8 cellular contexts compared by ENCODE assay signal in the genomic region with DNA sequence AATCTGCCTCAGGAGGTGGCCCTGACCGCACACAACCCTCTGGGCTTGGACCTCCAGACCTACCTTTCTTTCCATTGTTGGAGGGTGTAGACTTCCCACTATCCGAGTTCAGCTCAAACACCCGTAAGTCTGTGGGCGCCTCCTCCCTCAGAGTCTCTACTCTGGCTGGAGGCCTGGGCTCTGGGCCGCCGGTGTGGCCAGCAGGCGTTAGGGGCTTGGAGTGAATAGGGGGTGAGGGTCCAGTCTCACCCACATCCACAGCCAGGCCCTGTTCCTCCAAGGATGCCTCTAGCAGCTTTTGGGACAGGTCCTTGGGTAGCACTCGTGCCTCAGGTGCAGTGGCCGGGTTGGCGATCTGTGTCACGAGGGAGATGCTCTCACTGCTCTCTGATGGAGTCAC.
"Had no signal": no experiment of that assay in that cellular context is flagged by ENCODE, and none has a peak within 500 bp of the region (broad histone marks: within the 10 kb centered on the region; RNA-seq: fewer than 3 reads in every experiment).

No MANE protein-coding gene starts in this region.

- FAIRE-seq: G401.6, GM12878, GM12891, GM12892, GM18507, GM19239 had no signal

- ATAC-seq: GM12878 had no signal

- DNase-seq: GDM1, GF-D8 had no signal

- H3K4me3 ChIP-seq: GM12878 had no signal
